ENCODE assay signal across 9 cellular contexts in genomic region chr11:65180877-65181568, GRCh38. TPM values are rescaled to one million over a fixed set of nuclear protein-coding genes. Genes with fewer than 3 reads are reported as not detected.
DNase-seq lines count a peak whose midpoint lies in the region; ATAC-seq and TF ChIP-seq lines count a peak whose summit lies in the region.
"Had no signal": no experiment of that assay in that cellular context is flagged by ENCODE, and none has a peak within 500 bp of the region (broad histone marks: within the 10 kb centered on the region; RNA-seq: fewer than 3 reads in every experiment).

No MANE protein-coding gene starts in this region.

- H3K9me3 Mint-ChIP-seq in activated naive CD8-positive, alpha-beta T cell treated with anti-CD3 and anti-CD28 coated beads, Interleukin-2, amount 50 U/mL, for 24 hours = no peaks in the 10 kb centered on the region

- DNase-seq in DMS53 (lab: John Stamatoyannopoulos, UW) = peak; percentile 81
- peak; percentile 57 for DNase-seq in M059J (ENCODE audit: low read depth)
- DNase-seq in SW 1271 (lab: John Stamatoyannopoulos, UW) = peak; percentile 33 to 40
- DNase-seq in activated naive CD8-positive, alpha-beta T cell treated with anti-CD3 and anti-CD28 coated beads, Interleukin-2, amount 50 U/mL, for 24 hours = peak; percentile 69
- peak; percentile 60 for DNase-seq in left ventricle myocardium inferior
- DNase-seq in retina = peak; percentile 91
- DNase-seq in GOT3 (lab: John Stamatoyannopoulos, UW) = no peak

- peaks cover 6% of the 10 kb centered on the region for H3K36me3 ChIP-seq in left ventricle myocardium inferior

- H3K9me3 ChIP-seq in left ventricle myocardium inferior (replicated peaks) = no peaks in the 10 kb centered on the region

- peak; percentile 65 for TF ChIP-seq CTCF in left ventricle myocardium inferior (IDR thresholded peaks at IDR 0.05; ENCODE audit: borderline replicate concordance)

- peaks cover 13% of the 10 kb centered on the region for H3K4me1 Mint-ChIP-seq in activated naive CD8-positive, alpha-beta T cell treated with anti-CD3 and anti-CD28 coated beads, Interleukin-2, amount 50 U/mL, for 24 hours

- H3K27me3 Mint-ChIP-seq in activated naive CD8-positive, alpha-beta T cell treated with anti-CD3 and anti-CD28 coated beads, Interleukin-2, amount 50 U/mL, for 24 hours = no peaks in the 10 kb centered on the region

- no peaks in the 10 kb centered on the region for H3K27me3 ChIP-seq in left ventricle myocardium inferior (ENCODE audit: low read depth)

- peak overlapping the region; percentile 84 for H3K4me3 Mint-ChIP-seq in activated naive CD8-positive, alpha-beta T cell treated with anti-CD3 and anti-CD28 coated beads, Interleukin-2, amount 50 U/mL, for 24 hours

- H3K36me3 Mint-ChIP-seq in activated naive CD8-positive, alpha-beta T cell treated with anti-CD3 and anti-CD28 coated beads, Interleukin-2, amount 50 U/mL, for 24 hours (ENCODE audit: low read depth) = peaks cover 3% of the 10 kb centered on the region

- ATAC-seq in GM21619 (IDR thresholded peaks at IDR 0.05; ENCODE audit: unreplicated experiment) = peak; percentile 51
- ATAC-seq in activated naive CD8-positive, alpha-beta T cell treated with anti-CD3 and anti-CD28 coated beads, Interleukin-2, amount 50 U/mL, for 24 hours = peak; percentile 61

- peaks cover 36% of the 10 kb centered on the region for H3K4me1 ChIP-seq in left ventricle myocardium inferior

- peak overlapping the region; percentile 54 for H3K27ac Mint-ChIP-seq in activated naive CD8-positive, alpha-beta T cell treated with anti-CD3 and anti-CD28 coated beads, Interleukin-2, amount 50 U/mL, for 24 hours

- H3K4me3 ChIP-seq in left ventricle myocardium inferior = peak overlapping the region; percentile 96

- intact Hi-C loops in left ventricle myocardium inferior (cut with micrococcal nuclease) = no loop called here

- H3K27ac ChIP-seq in left ventricle myocardium inferior (replicated peaks) = peak overlapping the region; percentile 93

RNA-seq across cellular contexts. Expression of gene CAPN1, which starts 0.7 kb away (rescaled TPM):
- 208 and 246 TPM in 2 replicates for total RNA-seq in M059J (2014; rRNA removed; shearing (Covaris generic))
- total RNA-seq in left ventricle myocardium inferior = 74.6 TPM

RNA-seq across cellular contexts. Expression of gene SPDYC, which starts 11.0 kb away (rescaled TPM):
- not detected in 2 replicates for total RNA-seq in M059J (2014; rRNA removed; shearing (Covaris generic))
- total RNA-seq in left ventricle myocardium inferior = not detected
- total RNA-seq: glomerular endothelial cell had no signal

RNA-seq across cellular contexts. Expression of gene SYVN1, which starts 46.7 kb away (rescaled TPM):
- 27.0 and 37.8 TPM in 2 replicates for total RNA-seq in M059J (2014; rRNA removed; shearing (Covaris generic))
- 25.6 TPM for total RNA-seq in left ventricle myocardium inferior

RNA-seq across cellular contexts. Expression of gene MRPL49, which starts 58.9 kb away (rescaled TPM):
- 68.9 and 87.8 TPM in 2 replicates for total RNA-seq in M059J (2014; rRNA removed; shearing (Covaris generic))
- total RNA-seq in left ventricle myocardium inferior = 32.1 TPM

RNA-seq across cellular contexts. Expression of gene FAU, which starts 59.1 kb away (rescaled TPM):
- total RNA-seq in M059J (2014; rRNA removed; shearing (Covaris generic)) = 290 and 443 TPM in 2 replicates
- total RNA-seq in left ventricle myocardium inferior = 629 TPM
